17 cellular contexts compared by ENCODE assay signal in genomic region chr9:115275753-115276152, GRCh38.
"Had no signal": no experiment of that assay in that cellular context is flagged by ENCODE, and none has a peak within 500 bp of the region (broad histone marks: within the 10 kb centered on the region; RNA-seq: fewer than 3 reads in every experiment).

No MANE protein-coding gene starts in this region.

- H3K27me3 ChIP-seq: dorsolateral prefrontal cortex, esophagus muscularis mucosa, heart left ventricle, upper lobe of left lung had no signal

- H3K27ac ChIP-seq: dorsolateral prefrontal cortex, esophagus muscularis mucosa, heart left ventricle, parathyroid adenoma, upper lobe of left lung had no signal

- H3K36me3 ChIP-seq: esophagus muscularis mucosa, heart left ventricle, upper lobe of left lung had no signal

- H3K79me2 ChIP-seq: parathyroid adenoma had no signal

- ATAC-seq: activated T-cell treated with anti-CD3 and anti-CD28 coated beads, Interleukin-2, amount 50 U/mL, for 72 hours; heart left ventricle had no signal

- FAIRE-seq: endometrium, islet of Langerhans had no signal

- H2AFZ ChIP-seq: parathyroid adenoma had no signal

- DNase-seq: activated CD4-positive, alpha-beta memory T cell treated with anti-CD3 and anti-CD28 coated beads for 36 hours; activated CD4-positive, CD25-positive, alpha-beta regulatory T cell treated with anti-CD3 and anti-CD28 coated beads, Interleukin-2, amount 50 U/mL, for 72 hours; activated gamma-delta T cell treated with Interleukin-2 at 50 U/mL for 16 hours; activated naive CD8-positive, alpha-beta T cell treated with anti-CD3 and anti-CD28 coated beads for 36 hours; activated T-cell treated with anti-CD3 and anti-CD28 coated beads, Interleukin-2, amount 50 U/mL, for 72 hours; dorsolateral prefrontal cortex; heart left ventricle; naive B cell; stimulated activated CD4-positive, alpha-beta T cell treated with anti-CD3 and anti-CD28 coated beads, Interleukin-1b, Interleukin-23, amount 100 ng/mL, for 48 hours; stimulated activated naive CD4-positive, alpha-beta T cell; substantia nigra; T-helper 9 cell; upper lobe of left lung had no signal

- H3K9ac ChIP-seq: parathyroid adenoma had no signal

- H3K4me1 ChIP-seq: esophagus muscularis mucosa, heart left ventricle, parathyroid adenoma, upper lobe of left lung had no signal

- H3K9me3 ChIP-seq: esophagus muscularis mucosa, upper lobe of left lung had no signal

- H3K4me3 ChIP-seq: dorsolateral prefrontal cortex, esophagus muscularis mucosa, heart left ventricle, upper lobe of left lung had no signal
